Comparison of ENCODE assay signal across 8 cellular contexts in the genomic region with DNA sequence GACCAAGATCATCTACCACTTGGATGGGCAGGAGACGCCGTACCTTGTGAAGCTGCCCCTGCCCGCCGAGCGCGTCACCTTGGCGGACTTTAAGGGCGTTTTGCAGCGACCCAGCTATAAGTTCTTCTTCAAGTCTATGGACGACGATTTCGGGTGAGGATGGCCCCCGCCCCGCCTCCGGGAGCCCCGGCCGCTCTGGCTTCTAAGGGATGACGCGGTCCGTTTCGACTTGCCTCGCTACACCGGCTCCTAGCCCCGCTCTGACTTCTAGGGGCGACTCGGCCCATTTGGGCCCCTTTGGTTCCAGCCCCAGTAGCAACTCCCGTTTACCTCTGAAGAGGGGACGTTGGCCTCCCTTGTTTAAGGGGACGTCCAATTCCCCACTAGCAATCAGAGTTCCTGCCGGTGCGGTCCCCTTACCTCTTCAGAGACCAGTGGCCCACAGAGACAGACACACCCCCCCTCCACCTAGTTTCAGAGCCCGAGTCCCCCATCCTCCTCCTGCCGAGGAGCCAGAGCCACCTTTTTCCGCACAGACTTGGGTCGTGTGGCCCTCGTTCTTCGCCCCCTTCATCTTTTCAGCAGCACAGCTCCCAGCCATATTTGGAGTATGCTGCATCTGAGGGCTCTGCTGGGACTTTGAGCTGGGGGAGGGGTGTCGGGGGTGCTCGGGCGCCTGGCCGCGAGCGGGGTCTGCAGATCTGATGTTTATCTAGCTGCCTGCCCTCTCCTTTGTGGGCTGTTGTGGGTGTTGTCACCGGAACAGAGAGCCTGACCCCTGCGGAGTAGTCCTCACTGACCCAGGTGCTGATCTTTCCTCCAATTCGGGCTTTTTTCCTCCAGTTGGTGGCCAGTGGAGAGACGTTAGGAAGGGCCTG. TPM values are rescaled to one million over a fixed set of nuclear protein-coding genes. Genes with fewer than 3 reads are reported as not detected.
A peak's percentile ranks its signal among the peaks of the same experiment; 100 is the strongest.
DNase-seq lines count a peak whose midpoint lies in the region; ATAC-seq and TF ChIP-seq lines count a peak whose summit lies in the region.

No MANE protein-coding gene starts in this region.

- H3K4me1 Mint-ChIP-seq in progenitor cell of endocrine pancreas (ENCODE audit: low read depth) = peaks cover 25% of the 10 kb centered on the region

- H3K4me1 ChIP-seq in heart left ventricle = peaks cover 2 to 64% (median 45%) of the 10 kb centered on the region in 12 donors

- intact Hi-C loops in heart left ventricle (cut with DNase I) = loop anchor here in 5 of 10 donors (1.0 to 10.0 kb wide), 6 partner anchors 18 to 91 kb away; partner anchors contain the start of genes AP2M1 (in 3 of the 5), ALG3 (in 2 of the 5), EEF1AKMT4 (in 2 of the 5) and EIF2B5 (in 2 of the 5)

- no peaks in the 10 kb centered on the region for H3K9me3 Mint-ChIP-seq in progenitor cell of endocrine pancreas (ENCODE audit: low read depth)

- H3K4me3 ChIP-seq in heart left ventricle = peak overlapping the region; percentile 63 to 99 (median 90)

- peak; percentile 31 for ATAC-seq in HG02852 (IDR thresholded peaks at IDR 0.05; ENCODE audit: unreplicated experiment)
- ATAC-seq in heart left ventricle = peak in 3 of 4 donors; percentile 2 to 20 (median 17)

- DNase-seq in NCI-H1694 (lab: John Stamatoyannopoulos, UW) = peak; percentile 27
- DNase-seq in NCI-H1694 treated with DMSO at 0.1 percent for 48 hours (lab: John Stamatoyannopoulos, UW) = no peak
- DNase-seq in OCI-M1 (lab: John Stamatoyannopoulos, UW) = peak; percentile 53
- DNase-seq in activated naive CD4-positive, alpha-beta T cell treated with Interleukin-2 at 50 U/mL for 16 hours = peak; percentile 66
- peak in 3 of 5 donors; percentile 47 to 56 (median 53) for DNase-seq in heart left ventricle
- DNase-seq in progenitor cell of endocrine pancreas (ENCODE audit: low spot score, unreplicated experiment) = no peak
- no peak for DNase-seq in MV-4-11 (lab: John Stamatoyannopoulos, UW)

- 0 to 1% (median 0%) methylated on average over 26 to 47 of the region's 47 CpGs for WGBS in heart left ventricle, 4 donors

- H3K9me3 ChIP-seq in heart left ventricle = no peaks in the 10 kb centered on the region

- peak overlapping the region; percentile 96 for H3K4me3 Mint-ChIP-seq in progenitor cell of endocrine pancreas (ENCODE audit: low read depth)

- TF ChIP-seq CTCF in heart left ventricle (IDR thresholded peaks at IDR 0.05) (no peak), progenitor cell of endocrine pancreas (IDR thresholded peaks at IDR 0.05; ENCODE audit: unreplicated experiment) (no peak)

- no peaks in the 10 kb centered on the region for H3K27me3 ChIP-seq in heart left ventricle

- H3K36me3 ChIP-seq in heart left ventricle = no peaks in the 10 kb centered on the region

- peak overlapping the region; percentile 97 for H3K27ac Mint-ChIP-seq in progenitor cell of endocrine pancreas

- H3K27me3 Mint-ChIP-seq in progenitor cell of endocrine pancreas = no peaks in the 10 kb centered on the region

- TF ChIP-seq POLR2A in heart left ventricle (IDR thresholded peaks at IDR 0.05) = no peak

- H3K27ac ChIP-seq in heart left ventricle = peak overlapping the region; percentile 73 to 98 (median 94)

- H3K36me3 Mint-ChIP-seq in progenitor cell of endocrine pancreas (ENCODE audit: insufficient read depth) = no peaks in the 10 kb centered on the region

RNA-seq across cellular contexts. Expression of gene DVL3, which starts 0.7 kb away (rescaled TPM):
- 10 to 100 TPM; 53.4 to 94.2 (median 70.9) TPM for total RNA-seq in heart left ventricle
- 10 to 100 TPM; 36.3 to 59.8 TPM for polyA plus RNA-seq in heart left ventricle
- total RNA-seq in progenitor cell of endocrine pancreas = 112 and 118 TPM in 2 replicates

RNA-seq across cellular contexts. Expression of gene AP2M1, which starts 18.8 kb away (rescaled TPM):
- total RNA-seq in heart left ventricle = 100 to 1,000 TPM; 225 to 400 (median 337) TPM
- polyA plus RNA-seq in heart left ventricle = 100 to 1,000 TPM; 291 to 431 TPM
- 213 and 223 TPM in 2 replicates for total RNA-seq in progenitor cell of endocrine pancreas

RNA-seq across cellular contexts. Expression of gene EIF2B5, which starts 20.7 kb away (rescaled TPM):
- total RNA-seq in heart left ventricle = 10 to 100 TPM; 24.5 to 39.0 (median 30.9) TPM
- 10 to 100 TPM; 28.5 to 58.2 TPM for polyA plus RNA-seq in heart left ventricle
- 45.4 and 45.7 TPM in 2 replicates for total RNA-seq in progenitor cell of endocrine pancreas

RNA-seq across cellular contexts. Expression of gene ABCF3, which starts 30.1 kb away (rescaled TPM):
- 10 to 100 TPM; 58.2 to 81.9 (median 69.2) TPM for total RNA-seq in heart left ventricle
- 10 to 100 TPM; 63.4 to 80.5 TPM for polyA plus RNA-seq in heart left ventricle
- 60.8 and 65.9 TPM in 2 replicates for total RNA-seq in progenitor cell of endocrine pancreas

RNA-seq across cellular contexts. Expression of gene HTR3E, which starts 59.0 kb away (rescaled TPM):
- total RNA-seq in heart left ventricle (not detected), progenitor cell of endocrine pancreas (not detected in 2 replicates)
- not detected for polyA plus RNA-seq in heart left ventricle

Comparison
In these comparisons a context has a peak if more than half of its experiments do, and no peak if none do; other contexts are left out.
1. DNase-seq: peak in NCI-H1694 (single experiment), OCI-M1 (single experiment), activated naive CD4-positive, alpha-beta T cell treated with Interleukin-2 at 50 U/mL for 16 hours (single experiment) and heart left ventricle (3 of 5); none in NCI-H1694 treated with DMSO at 0.1 percent for 48 hours (single experiment), progenitor cell of endocrine pancreas (single experiment) and MV-4-11 (single experiment).